ENCODE assay signal across 27 cellular contexts in the genomic region with DNA sequence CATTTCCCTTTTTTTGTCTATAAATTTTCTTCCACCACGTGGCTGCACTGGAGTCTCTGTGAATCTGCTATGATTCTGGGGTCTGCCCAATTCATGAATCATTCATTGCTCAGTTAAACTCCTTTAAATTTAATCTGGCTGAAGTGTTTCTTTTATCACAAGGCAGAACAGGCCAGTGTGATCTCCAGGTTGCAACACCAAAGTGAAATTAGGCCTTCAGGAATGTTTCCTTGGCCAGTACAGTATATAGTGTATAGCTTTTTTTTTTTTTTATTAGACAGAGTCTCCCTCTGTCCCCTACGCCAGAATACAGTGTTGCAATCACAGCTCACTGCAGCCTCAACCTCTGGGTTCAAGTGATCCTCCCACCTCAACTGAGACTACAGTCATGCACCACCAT. TPM values are rescaled to one million over a fixed set of nuclear protein-coding genes. Genes with fewer than 3 reads are reported as not detected.
DNase-seq lines count a peak whose midpoint lies in the region; FAIRE-seq and TF ChIP-seq lines count a peak whose summit lies in the region.
"Had no signal": no experiment of that assay in that cellular context is flagged by ENCODE, and none has a peak within 500 bp of the region (broad histone marks: within the 10 kb centered on the region; RNA-seq: fewer than 3 reads in every experiment).

No MANE protein-coding gene starts in this region.

- H3K4me2 ChIP-seq in mammary epithelial cell (ENCODE audit: insufficient read depth, low read depth, low read length) (no peak overlapping the region), OCI-LY3 (ENCODE audit: low read length) (no peak overlapping the region)

- FAIRE-seq in bronchial epithelial cell (lab: Jason Lieb, UNC) = no peak
- no peak for FAIRE-seq in GM12892 (lab: Jason Lieb, UNC)
- FAIRE-seq: HTR-8/SVneo had no signal

- H3K9me3 ChIP-seq in mammary epithelial cell (replicated peaks; ENCODE audit: insufficient read depth, low read length) = no peaks in the 10 kb centered on the region
- no peaks in the 10 kb centered on the region for H3K9me3 ChIP-seq in OCI-LY3 (ENCODE audit: insufficient read depth, low read length)
- no peaks in the 10 kb centered on the region for H3K9me3 ChIP-seq in suprapubic skin
- H3K9me3 ChIP-seq: breast epithelium, heart left ventricle, lower lobe of right lung, upper lobe of left lung had no signal

- H3K9ac ChIP-seq in mammary epithelial cell (ENCODE audit: insufficient read depth, low read length) (no peak overlapping the region), OCI-LY3 (ENCODE audit: low read length) (no peak overlapping the region)
- H3K9ac ChIP-seq: parathyroid adenoma had no signal

- no peak for TF ChIP-seq POLR2A in GM12892 (IDR thresholded peaks at IDR 0.05; ENCODE audit: low read depth, low read length)
- no peak for TF ChIP-seq POLR2A in suprapubic skin (IDR thresholded peaks at IDR 0.05)

- CTCF ChIA-PET in MCF 10A (lab: Yijun Ruan, JAX) = interaction anchor here (3.3 kb wide), 1 partner anchor 87 kb away, joined by 22 read pairs; a partner anchor contains a TSS
- CTCF ChIA-PET in mammary epithelial cell (lab: Charles Lee; ENCODE audit: low non-redundant PET) = interaction anchor here (0.5 kb wide), 1 partner anchor 478 kb away, joined by 4 read pairs; no protein-coding TSS in a partner anchor

- H3K9me3 Mint-ChIP-seq in MCF 10A (ENCODE audit: unreplicated experiment) = no peaks in the 10 kb centered on the region
- H3K9me3 Mint-ChIP-seq: T-helper 1 cell treated with Interleukin-12 subunit alpha and Interleukin-12 subunit beta and Interleukin-4 antibody, amounts not matched to agents 30 μg/mL and 1 μg/mL, for 36 hours had no signal

- TF ChIP-seq EP300 in suprapubic skin (IDR thresholded peaks at IDR 0.05) = no peak

- WGBS in mammary epithelial cell (ENCODE audit: low coverage, missing lambda C conversion rate) = 27% methylated on average over 2 of the region's 2 CpGs
- 68% methylated on average over 2 of the region's 2 CpGs for WGBS in suprapubic skin

- no peaks in the 10 kb centered on the region for H3K36me3 ChIP-seq in mammary epithelial cell (ENCODE audit: insufficient read depth, low read length)
- no peaks in the 10 kb centered on the region for H3K36me3 ChIP-seq in OCI-LY3 (replicated peaks; ENCODE audit: low read depth, low read length)
- no peaks in the 10 kb centered on the region for H3K36me3 ChIP-seq in bronchial epithelial cell (ENCODE audit: control insufficient read depth, insufficient read depth, low read length)
- H3K36me3 ChIP-seq in suprapubic skin = no peaks in the 10 kb centered on the region
- H3K36me3 ChIP-seq: breast epithelium, heart left ventricle, lower lobe of right lung, upper lobe of left lung had no signal

- no peaks in the 10 kb centered on the region for H3K27me3 Mint-ChIP-seq in MCF 10A (ENCODE audit: insufficient read depth, unreplicated experiment)

- no peak overlapping the region for H3K4me3 ChIP-seq in mammary epithelial cell (replicated peaks in 1 of 3; ENCODE audit: insufficient read depth in 1 of 3, low read depth in 2 of 3, low read length in 3 of 3)
- no peak overlapping the region for H3K4me3 ChIP-seq in OCI-LY3 (ENCODE audit: low read length)
- H3K4me3 ChIP-seq in bronchial epithelial cell (ENCODE audit: low read depth, low read length) = no peak overlapping the region
- no peak overlapping the region for H3K4me3 ChIP-seq in suprapubic skin
- H3K4me3 ChIP-seq: breast epithelium, coronary artery, heart left ventricle, lower lobe of right lung, upper lobe of left lung had no signal

- H3K4me3 Mint-ChIP-seq in MCF 10A (ENCODE audit: unreplicated experiment) = no peak overlapping the region

- DNase-seq in MCF 10A (ENCODE audit: unreplicated experiment) (peak; percentile 21), mammary epithelial cell (no peak), bronchial epithelial cell (ENCODE audit: low read depth) (peak; percentile 30), GM12892 (ENCODE audit: insufficient read length) (no peak), RKO (ENCODE audit: low spot score) (no peak), suprapubic skin (ENCODE audit: low spot score in 2 of 2) (no peak), GM10266 (ENCODE audit: extremely low spot score) (no peak)
- DNase-seq: activated naive CD4-positive, alpha-beta T cell treated with Interleukin-2 at 50 U/mL for 16 hours; activated T-cell treated with anti-CD3 and anti-CD28 coated beads, Interleukin-2, amount 50 U/mL, for 48 hours; COR-L47; DMS79 treated with DMSO at 0.1 percent for 48 hours; effector memory CD4-positive, alpha-beta T cell; erythroblast; foreskin keratinocyte; heart left ventricle; KG1; lower lobe of right lung; NCI-H1048; NCI-H1694 treated with DMSO at 0.1 percent for 48 hours; stimulated activated CD4-positive, alpha-beta T cell treated with anti-CD3 and anti-CD28 coated beads, Interleukin-2, amount 100 ng/mL, for 24 hours; upper lobe of left lung had no signal

- intact Hi-C loops in MCF 10A (cut with micrococcal nuclease) = no loop called here
- intact Hi-C loops in mammary epithelial cell (cut with micrococcal nuclease) = loop anchor here (5.0 kb wide), 1 partner anchor 842 kb away; no protein-coding TSS in a partner anchor

- no peak overlapping the region for H3K27ac ChIP-seq in mammary epithelial cell (ENCODE audit: insufficient read depth, low read depth, low read length)
- no peak overlapping the region for H3K27ac ChIP-seq in OCI-LY3 (ENCODE audit: low read length)
- no peak overlapping the region for H3K27ac ChIP-seq in suprapubic skin
- H3K27ac ChIP-seq: breast epithelium, coronary artery, foreskin keratinocyte, heart left ventricle, lower lobe of right lung, parathyroid adenoma, upper lobe of left lung had no signal

- H3K27me3 ChIP-seq in mammary epithelial cell (ENCODE audit: insufficient read depth, low read length) (no peaks in the 10 kb centered on the region), OCI-LY3 (ENCODE audit: low read depth, low read length) (no peaks in the 10 kb centered on the region), bronchial epithelial cell (ENCODE audit: control insufficient read depth, insufficient read depth, low read length) (no peaks in the 10 kb centered on the region), suprapubic skin (peaks cover 2% of the 10 kb centered on the region)
- H3K27me3 ChIP-seq: breast epithelium, foreskin keratinocyte, heart left ventricle, upper lobe of left lung had no signal

- no peaks in the 10 kb centered on the region for H3K36me3 Mint-ChIP-seq in MCF 10A (ENCODE audit: insufficient read depth, unreplicated experiment)

- BruUV-seq in MCF 10A (replicated peaks; lab: Mats Ljungman, UMichigan) (no TSS peak), mammary epithelial cell (replicated peaks; lab: Mats Ljungman, UMichigan) (no TSS peak)

- TF ChIP-seq CTCF in MCF 10A (IDR thresholded peaks at IDR 0.05; ENCODE audit: unreplicated experiment) (no peak), mammary epithelial cell (conservative IDR thresholded peaks at IDR 0.05 in 1 of 2, IDR thresholded peaks at IDR 0.05 in 1 of 2; ENCODE audit: extremely low read depth in 1 of 2, insufficient read depth in 1 of 2, low read depth in 1 of 2, low read length in 2 of 2) (no peak), OCI-LY3 (IDR thresholded peaks at IDR 0.05; ENCODE audit: low read depth, low read length) (no peak), bronchial epithelial cell (IDR thresholded peaks at IDR 0.05; ENCODE audit: insufficient read depth, low read length, severe bottlenecking) (no peak), suprapubic skin (IDR thresholded peaks at IDR 0.05) (no peak), GM10266 (IDR thresholded peaks at IDR 0.05; ENCODE audit: control insufficient read depth, insufficient read depth, low read depth, missing control alignments) (no peak)

- POLR2A ChIA-PET in MCF 10A (lab: Yijun Ruan, JAX) = interaction anchor here (1.1 kb wide), 1 partner anchor 20 kb away, joined by 5 read pairs; no protein-coding TSS in a partner anchor

- H2AFZ ChIP-seq in mammary epithelial cell (ENCODE audit: low read depth, low read length) = no peak overlapping the region
- 0 out of 2 replicates have a peak overlapping the region, but pooled peaks have one; percentile 94 for H2AFZ ChIP-seq in OCI-LY3 (ENCODE audit: low read depth, low read length)

- dilution Hi-C loops in mammary epithelial cell (cut with HindIII; ENCODE audit: low sequenced_read_pairs) = no loop called here

- H3K4me1 Mint-ChIP-seq in MCF 10A (ENCODE audit: insufficient read depth, unreplicated experiment) = no peaks in the 10 kb centered on the region

- H3K79me2 ChIP-seq in mammary epithelial cell (ENCODE audit: insufficient read depth, low read length) = no peaks in the 10 kb centered on the region
- H3K79me2 ChIP-seq in OCI-LY3 (ENCODE audit: low read length) = no peaks in the 10 kb centered on the region
- H3K79me2 ChIP-seq: parathyroid adenoma had no signal

- H4K20me1 ChIP-seq in mammary epithelial cell (ENCODE audit: insufficient read depth, low read length) = no peaks in the 10 kb centered on the region
- no peaks in the 10 kb centered on the region for H4K20me1 ChIP-seq in OCI-LY3 (ENCODE audit: insufficient read depth, low read length)

- no peak overlapping the region for H3K27ac Mint-ChIP-seq in MCF 10A (ENCODE audit: low read depth, unreplicated experiment)

- in situ Hi-C loops in mammary epithelial cell (cut with MboI; ENCODE audit: low sequenced_read_pairs in 2 of 2) = loop anchor here in 1 of 2 donors (5.0 kb wide), 1 partner anchor 87 kb away; a partner anchor contains a TSS

- H3K4me1 ChIP-seq in mammary epithelial cell (ENCODE audit: insufficient read depth, low read length) (no peaks in the 10 kb centered on the region), OCI-LY3 (ENCODE audit: low read length) (peaks cover 51% of the 10 kb centered on the region), suprapubic skin (no peaks in the 10 kb centered on the region)
- H3K4me1 ChIP-seq: breast epithelium, foreskin keratinocyte, lower lobe of right lung, parathyroid adenoma had no signal

RNA-seq across cellular contexts. Expression of a gene that starts 53.4 kb away (rescaled TPM):
- total RNA-seq in MCF 10A (2022) (9.5 and 13.8 TPM in 2 replicates), mammary epithelial cell (1 to 10 TPM in 1 of 2 donors, under 1 TPM in 1; 0.59 to 3.3 TPM), bronchial epithelial cell (0.26 TPM in 1 of 2 replicates, not detected in the other), suprapubic skin (under 1 TPM in 1 of 4 donors, not detected in 3; 0.57 TPM)
- polyA plus RNA-seq in mammary epithelial cell = 0.08 TPM
- not detected for polyA minus RNA-seq in mammary epithelial cell
- polyA plus RNA-seq in GM12892 (2012; ENCODE audit: missing spikeins) = 1.5 TPM

Comparison
In these comparisons a context has a peak if more than half of its experiments do, and no peak if none do; other contexts are left out.
1. DNase-seq: peak in MCF 10A (single experiment) and bronchial epithelial cell (single experiment); none in mammary epithelial cell (single experiment), GM12892 (single experiment), RKO (single experiment), suprapubic skin (0 of 2) and GM10266 (single experiment).